Comparison of ENCODE assay signal across 1 cellular context in the genomic region with DNA sequence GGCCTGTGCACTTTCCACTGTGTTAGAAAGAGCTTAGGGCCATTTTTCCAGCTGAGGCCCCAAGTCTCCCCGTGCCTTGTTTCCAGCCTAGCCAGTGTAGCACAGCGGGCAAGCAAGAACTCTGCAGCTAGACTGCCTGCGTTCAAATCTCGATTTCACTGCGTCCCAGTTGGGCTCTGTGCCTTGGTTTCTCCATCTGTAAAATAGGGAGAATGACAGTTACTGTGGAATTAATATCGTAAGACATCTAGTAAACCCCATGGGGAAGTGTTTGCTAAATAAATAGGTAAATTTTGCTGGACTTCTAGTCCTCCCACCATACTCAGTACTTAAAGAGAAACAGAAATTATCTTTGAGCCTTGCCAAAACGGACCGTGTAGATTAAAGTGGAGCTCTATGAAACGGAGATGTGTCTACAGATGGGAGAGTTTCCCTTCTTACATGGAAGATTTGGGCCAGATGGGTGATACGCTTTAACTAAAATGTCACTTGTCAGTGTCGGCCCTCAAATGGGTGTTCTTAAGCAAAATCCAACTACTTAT.
TF ChIP-seq lines count a peak whose summit lies in the region.

No MANE protein-coding gene starts in this region.

TF ChIP-seq in endothelial cell of umbilical vein, 7 proteins besides CTCF, POLR2A, EP300 and RAD21:
- TF ChIP-seq EZH2 (IDR thresholded peaks at IDR 0.05; ENCODE audit: borderline replicate concordance, low read depth, low read length, severe bottlenecking) (no peak), JUN (IDR thresholded peaks at IDR 0.05; ENCODE audit: borderline replicate concordance, insufficient read depth, insufficient read length, low read depth) (no peak), GATA2 (IDR thresholded peaks at IDR 0.05; ENCODE audit: insufficient read depth, insufficient read length, low read depth, low read length) (no peak), POLR2AphosphoS5 (IDR thresholded peaks at IDR 0.05; ENCODE audit: insufficient read depth, low read depth, low read length) (no peak), FOS (IDR thresholded peaks at IDR 0.05; ENCODE audit: borderline replicate concordance, insufficient read depth, low read length) (no peak), MYC (IDR thresholded peaks at IDR 0.05; ENCODE audit: low read depth, low read length) (no peak)
- TF ChIP-seq, protein P1, sequence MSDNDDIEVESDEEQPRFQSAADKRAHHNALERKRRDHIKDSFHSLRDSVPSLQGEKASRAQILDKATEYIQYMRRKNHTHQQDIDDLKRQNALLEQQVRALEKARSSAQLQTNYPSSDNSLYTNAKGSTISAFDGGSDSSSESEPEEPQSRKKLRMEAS (IDR thresholded peaks at IDR 0.05; ENCODE audit: insufficient read depth, insufficient read length), result no peak
TF ChIP-seq in endothelial cell of umbilical vein: peak in this region for 0.
